Comparison of ENCODE assay signal across 31 cellular contexts in genomic region chr15:49418811-49419210, GRCh38. TPM values are rescaled to one million over a fixed set of nuclear protein-coding genes. Genes with fewer than 3 reads are reported as not detected.
"Had no signal": no experiment of that assay in that cellular context is flagged by ENCODE, and none has a peak within 500 bp of the region (broad histone marks: within the 10 kb centered on the region; RNA-seq: fewer than 3 reads in every experiment).

No MANE protein-coding gene starts in this region.

- FAIRE-seq: islet of Langerhans, kidney had no signal

- H3K36me3 Mint-ChIP-seq: immature natural killer cell; naive B cell; natural killer cell; neural progenitor cell; stimulated activated memory B cell treated with anti-CD40 and anti-IgM and Interleukin-4, amounts not matched to agents 10 μg/mL and 1 μg/mL and 100 μg/mL, for 72 hours; type B pancreatic cell had no signal

- H3K4me1 ChIP-seq: lower lobe of right lung, neural progenitor cell, parathyroid adenoma, psoas muscle, right atrium auricular region, right lobe of liver, uterus had no signal

- H3K9me3 Mint-ChIP-seq: immature natural killer cell; stimulated activated memory B cell treated with anti-CD40 and anti-IgM and Interleukin-4, amounts not matched to agents 10 μg/mL and 1 μg/mL and 100 μg/mL, for 72 hours; stimulated activated naive CD8-positive, alpha-beta T cell treated with anti-CD3 and anti-CD28 coated beads, Interleukin-15, amount 100 ng/mL, for 72 hours had no signal

- H3K9ac ChIP-seq: neural progenitor cell, parathyroid adenoma had no signal

- H3K79me2 ChIP-seq: parathyroid adenoma had no signal

- H3K4me1 Mint-ChIP-seq: nephron progenitor cell, neural progenitor cell had no signal

- H3K27me3 ChIP-seq: left lung, neural progenitor cell, neutrophil, right atrium auricular region, right lobe of liver, tibial nerve, uterus had no signal

- H3K4me3 ChIP-seq: left lung, lower lobe of right lung, neural progenitor cell, psoas muscle, right atrium auricular region, right lobe of liver, smooth muscle cell, tibial nerve, uterus had no signal

- H3K27me3 Mint-ChIP-seq: type B pancreatic cell had no signal

- H3K4me2 ChIP-seq: neural progenitor cell, smooth muscle cell had no signal

- H3K9me3 ChIP-seq: left lung, lower lobe of right lung, neutrophil, psoas muscle, right atrium auricular region, right lobe of liver, tibial nerve, uterus had no signal

- H3K36me3 ChIP-seq: left lung, lower lobe of right lung, neural progenitor cell, neutrophil, right atrium auricular region, right lobe of liver, tibial nerve, uterus had no signal

- H3K27ac ChIP-seq: left lung, lower lobe of right lung, neural progenitor cell, neutrophil, parathyroid adenoma, psoas muscle, right atrium auricular region, right lobe of liver, tibial nerve, uterus had no signal

- H3K27ac Mint-ChIP-seq: natural killer cell; nephron progenitor cell; neural progenitor cell; stimulated activated memory B cell treated with anti-CD40 and anti-IgM and Interleukin-4, amounts not matched to agents 10 μg/mL and 1 μg/mL and 100 μg/mL, for 72 hours; stimulated activated naive CD8-positive, alpha-beta T cell treated with anti-CD3 and anti-CD28 coated beads, Interleukin-15, amount 100 ng/mL, for 72 hours; type B pancreatic cell had no signal

- H2AFZ ChIP-seq: neural progenitor cell, parathyroid adenoma had no signal

- H3K4me3 Mint-ChIP-seq: immature natural killer cell; naive B cell; natural killer cell; nephron progenitor cell; neural progenitor cell; stimulated activated memory B cell treated with anti-CD40 and anti-IgM and Interleukin-4, amounts not matched to agents 10 μg/mL and 1 μg/mL and 100 μg/mL, for 72 hours; stimulated activated naive CD8-positive, alpha-beta T cell treated with anti-CD3 and anti-CD28 coated beads, Interleukin-15, amount 100 ng/mL, for 72 hours; type B pancreatic cell had no signal

- ATAC-seq: left cardiac atrium; left lung; lower lobe of right lung; natural killer cell; psoas muscle; right lobe of liver; stimulated activated memory B cell treated with anti-CD40 and anti-IgM and Interleukin-4, amounts not matched to agents 10 μg/mL and 1 μg/mL and 100 μg/mL, for 72 hours; stimulated activated naive CD8-positive, alpha-beta T cell treated with anti-CD3 and anti-CD28 coated beads, Interleukin-15, amount 100 ng/mL, for 72 hours had no signal

- DNase-seq: hypothalamus; immature natural killer cell; kidney; left cardiac atrium; left lung; lower lobe of right lung; mammary epithelial cell; mesenchymal stem cell; naive B cell; natural killer cell; nephron progenitor cell; occipital lobe; psoas muscle; right lobe of liver; stimulated activated CD4-positive, alpha-beta T cell treated with anti-CD3 and anti-CD28 coated beads, Interleukin-1b, Interleukin-23, amount 100 ng/mL, for 48 hours; stimulated activated CD4-positive, alpha-beta T cell treated with anti-CD3 and anti-CD28 coated beads, Interleukin-2, amount 100 ng/mL, for 48 hours; stimulated activated CD4-positive, alpha-beta T cell treated with anti-CD3 and anti-CD28 coated beads, Interleukin-4, amount 100 ng/mL, for 4 hours; stimulated activated CD8-positive, alpha-beta memory T cell treated with anti-CD3 and anti-CD28 coated beads, Interleukin-4, amount 100 ng/mL, for 48 hours; stimulated activated naive CD4-positive, alpha-beta T cell treated with Interleukin-2 at 50 U/mL for 16 hours; stimulated activated naive CD8-positive, alpha-beta T cell treated with anti-CD3 and anti-CD28 coated beads, Interleukin-15, amount 100 ng/mL, for 72 hours; substantia nigra; uterus had no signal

RNA-seq across cellular contexts. Expression of gene FGF7, which starts 4.2 kb away (rescaled TPM):
- total RNA-seq: natural killer cell had no signal
- polyA plus RNA-seq: immature natural killer cell, mammary epithelial cell had no signal
